13 cellular contexts compared by ENCODE assay signal in the genomic region with DNA sequence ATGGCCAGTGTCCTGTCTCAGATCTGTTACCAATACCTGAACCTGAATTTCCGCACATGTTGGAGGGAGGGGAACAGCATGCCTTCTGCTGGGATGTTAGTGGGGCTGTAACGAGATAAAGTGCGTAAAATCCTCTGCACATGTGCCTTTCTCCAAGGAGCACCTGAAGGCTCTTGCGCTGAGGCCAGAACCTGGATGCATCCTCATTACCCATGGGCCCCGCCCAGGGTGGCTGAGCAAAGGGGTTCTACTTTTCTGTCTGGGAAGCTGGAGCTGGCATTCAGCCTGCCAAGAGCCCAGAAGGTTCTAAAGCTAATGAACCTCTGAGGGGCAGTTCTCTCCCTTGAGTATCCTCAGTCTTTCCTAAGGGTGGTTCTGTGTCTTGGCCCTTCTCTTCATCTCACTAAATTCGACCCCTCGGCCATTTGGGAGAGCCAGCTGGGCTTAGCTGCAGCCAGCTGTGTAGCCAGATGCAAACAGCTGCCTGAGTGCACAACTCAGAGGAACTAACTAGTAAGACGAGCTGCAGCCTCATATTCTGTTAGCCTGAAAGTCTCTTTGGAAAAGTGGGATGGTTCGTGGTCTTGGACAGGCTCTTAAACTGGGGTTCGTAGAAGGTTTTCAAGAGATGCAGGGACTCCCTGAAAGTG. TPM values are rescaled to one million over a fixed set of nuclear protein-coding genes. Genes with fewer than 3 reads are reported as not detected.
DNase-seq lines count a peak whose midpoint lies in the region; ATAC-seq and TF ChIP-seq lines count a peak whose summit lies in the region.
"Had no signal": no experiment of that assay in that cellular context is flagged by ENCODE, and none has a peak within 500 bp of the region (broad histone marks: within the 10 kb centered on the region; RNA-seq: fewer than 3 reads in every experiment).

No MANE protein-coding gene starts in this region.

- H3K9ac ChIP-seq in SK-N-SH (peak overlapping the region; percentile 98), mammary epithelial cell (ENCODE audit: insufficient read depth, low read length) (peak overlapping the region; percentile 86), mesenchymal stem cell (ENCODE audit: low read length) (peak overlapping the region; percentile 62)

- peak overlapping the region; percentile 31 to 85 for H3K18ac ChIP-seq in mesenchymal stem cell (ENCODE audit: low read depth in 1 of 2, low read length in 2 of 2)

- no peaks in the 10 kb centered on the region for H3K9me3 ChIP-seq in SK-N-SH
- no peaks in the 10 kb centered on the region for H3K9me3 ChIP-seq in mammary epithelial cell (replicated peaks; ENCODE audit: insufficient read depth, low read length)
- H3K9me3 ChIP-seq in mesenchymal stem cell (ENCODE audit: control insufficient read depth, low read length): no peaks in the 10 kb centered on the region
- no peaks in the 10 kb centered on the region for H3K9me3 ChIP-seq in thyroid gland

- H2BK5ac ChIP-seq in mesenchymal stem cell (ENCODE audit: low read depth, low read length, poor library complexity, severe bottlenecking): no peak overlapping the region

- H3K4me1 ChIP-seq in SK-N-SH (ENCODE audit: control insufficient read depth in 1 of 2, insufficient read depth in 2 of 2, low read depth in 1 of 2, low read length in 1 of 2) (peaks cover 57 to 67% of the 10 kb centered on the region in 2 experiments), mammary epithelial cell (ENCODE audit: insufficient read depth, low read length) (peaks cover 64% of the 10 kb centered on the region), mesenchymal stem cell (ENCODE audit: control insufficient read depth, insufficient read depth, low read depth, low read length) (peaks cover 61% of the 10 kb centered on the region), thyroid gland (peaks cover 51 to 77% of the 10 kb centered on the region in 2 donors)

- H3K79me2 ChIP-seq in SK-N-SH (ENCODE audit: insufficient read depth) (peaks cover 96% of the 10 kb centered on the region), mammary epithelial cell (ENCODE audit: insufficient read depth, low read length) (peaks cover 79% of the 10 kb centered on the region)

- no peaks in the 10 kb centered on the region for H3K79me1 ChIP-seq in mesenchymal stem cell (replicated peaks; ENCODE audit: low read length, poor library complexity, severe bottlenecking)

- H3K4ac ChIP-seq in mesenchymal stem cell (ENCODE audit: low read depth in 1 of 2, low read length in 2 of 2): peak overlapping the region; percentile 68 to 90

- H3K4me2 ChIP-seq in SK-N-SH (peak overlapping the region; percentile 96), mammary epithelial cell (ENCODE audit: insufficient read depth, low read depth, low read length) (peak overlapping the region; percentile 94), mesenchymal stem cell (ENCODE audit: low read length, poor library complexity, severe bottlenecking) (peak overlapping the region; percentile 86)

- intact Hi-C loops in mammary epithelial cell (cut with micrococcal nuclease): no loop called here
- intact Hi-C loops in thyroid gland (cut with DNase I): no loop called here

- peaks cover 0 to 33% of the 10 kb centered on the region in 2 experiments for H3K36me3 ChIP-seq in SK-N-SH (replicated peaks in 1 of 2; ENCODE audit: control insufficient read depth in 1 of 2, insufficient read depth in 2 of 2, low read length in 1 of 2)
- peaks cover 12% of the 10 kb centered on the region for H3K36me3 ChIP-seq in mammary epithelial cell (ENCODE audit: insufficient read depth, low read length)
- H3K36me3 ChIP-seq in mesenchymal stem cell (ENCODE audit: control insufficient read depth in 1 of 2, insufficient read depth in 2 of 2, low read depth in 1 of 2, low read length in 2 of 2): peaks cover 0 to 25% of the 10 kb centered on the region in 2 experiments
- peaks cover 0 to 5% of the 10 kb centered on the region in 2 donors for H3K36me3 ChIP-seq in thyroid gland

- ATAC-seq in SK-N-SH treated with all-trans-retinoic acid at 6 μM for 48 hours (no peak), HG03196 (IDR thresholded peaks at IDR 0.05; ENCODE audit: unreplicated experiment) (no peak), HG03135 (IDR thresholded peaks at IDR 0.05; ENCODE audit: unreplicated experiment) (no peak)

- TF ChIP-seq EP300 in SK-N-SH (IDR thresholded peaks at IDR 0.05; ENCODE audit: borderline replicate concordance in 1 of 2, low read depth in 1 of 2, low read length in 1 of 2): no peak

- no peak for TF ChIP-seq RAD21 in SK-N-SH (IDR thresholded peaks at IDR 0.05; ENCODE audit: low read length)

- peak overlapping the region; percentile 43 for H2AK5ac ChIP-seq in mesenchymal stem cell (ENCODE audit: low read length, severe bottlenecking)

- H4K20me1 ChIP-seq in SK-N-SH (ENCODE audit: insufficient read depth) (no peaks in the 10 kb centered on the region), mammary epithelial cell (ENCODE audit: insufficient read depth, low read length) (no peaks in the 10 kb centered on the region)

- H3K14ac ChIP-seq in mesenchymal stem cell (ENCODE audit: low read length in 2 of 2): no peak overlapping the region

- 71% methylated on average over 9 of the region's 10 CpGs for WGBS in SK-N-SH (ENCODE audit: low lambda C conversion rate)
- WGBS in mammary epithelial cell (ENCODE audit: low coverage, missing lambda C conversion rate): 21% methylated on average over 9 of the region's 10 CpGs
- 83% methylated on average over 10 of the region's 10 CpGs for WGBS in mesenchymal stem cell
- WGBS in thyroid gland, 2 donors: 81 to 84% methylated on average over 10 of the region's 10 CpGs

- TF ChIP-seq POLR2A in thyroid gland (IDR thresholded peaks at IDR 0.05): no peak

- H4K8ac ChIP-seq in mesenchymal stem cell (ENCODE audit: low read length): no peak overlapping the region

- TF ChIP-seq CTCF in SK-N-SH (IDR thresholded peaks at IDR 0.05): no peak
- no peak for TF ChIP-seq CTCF in mammary epithelial cell (conservative IDR thresholded peaks at IDR 0.05 in 1 of 2, IDR thresholded peaks at IDR 0.05 in 1 of 2; ENCODE audit: extremely low read depth in 1 of 2, insufficient read depth in 1 of 2, low read depth in 1 of 2, low read length in 2 of 2)
- no peak for TF ChIP-seq CTCF in thyroid gland (IDR thresholded peaks at IDR 0.05)

- peak overlapping the region in 1 of 2 experiments; percentile 54 for H3K23ac ChIP-seq in mesenchymal stem cell (ENCODE audit: low read length in 2 of 2)

- H3F3A ChIP-seq in SK-N-SH (replicated peaks; ENCODE audit: insufficient read depth): peaks cover 85% of the 10 kb centered on the region

- H3K27me3 ChIP-seq in SK-N-SH (ENCODE audit: insufficient read depth) (no peaks in the 10 kb centered on the region), mammary epithelial cell (ENCODE audit: insufficient read depth, low read length) (no peaks in the 10 kb centered on the region), mesenchymal stem cell (ENCODE audit: control insufficient read depth in 1 of 2, insufficient read depth in 1 of 2, low read length in 2 of 2) (no peaks in the 10 kb centered on the region), thyroid gland (no peaks in the 10 kb centered on the region)

- peak overlapping the region; percentile 7 to 93 for H2BK12ac ChIP-seq in mesenchymal stem cell (ENCODE audit: low read length in 2 of 2)

- no TSS peak for BruUV-seq in mammary epithelial cell (replicated peaks; lab: Mats Ljungman, UMichigan)

- H3K9me2 ChIP-seq in SK-N-SH: no peaks in the 10 kb centered on the region

- peak overlapping the region; percentile 77 to 100; a peak in 3 of 4 replicates for H3K27ac ChIP-seq in SK-N-SH (ENCODE audit: low read depth in 2 of 2, low read length in 1 of 2)
- H3K27ac ChIP-seq in mammary epithelial cell (ENCODE audit: insufficient read depth, low read depth, low read length): peak overlapping the region; percentile 93
- peak overlapping the region; percentile 90 for H3K27ac ChIP-seq in mesenchymal stem cell (ENCODE audit: low read length, poor library complexity, severe bottlenecking)
- peak overlapping the region; percentile 71 to 99 (median 79) for H3K27ac ChIP-seq in thyroid gland

- CTCF ChIA-PET in SK-N-SH (lab: Yijun Ruan, JAX): interaction anchor here (1.2 to 9.0 kb wide), 6 partner anchors 15 to 239 kb away, joined by 7 to 126 read pairs (median 30); a partner anchor contains a TSS
- CTCF ChIA-PET in mammary epithelial cell (lab: Charles Lee; ENCODE audit: low non-redundant PET): no interaction called here

- dilution Hi-C loops in mammary epithelial cell (cut with HindIII; ENCODE audit: low sequenced_read_pairs): no loop called here

- H3K4me3 ChIP-seq in SK-N-SH (ENCODE audit: low read depth in 2 of 2, low read length in 1 of 2) (peak overlapping the region; percentile 90 to 91; a peak in 3 of 4 replicates), mammary epithelial cell (replicated peaks in 1 of 3; ENCODE audit: insufficient read depth in 1 of 3, low read depth in 2 of 3, low read length in 3 of 3) (peak overlapping the region; percentile 57 to 87 (median 86)), mesenchymal stem cell (ENCODE audit: insufficient read depth in 1 of 2, low read depth in 1 of 2, low read length in 2 of 2) (peak overlapping the region; percentile 28 to 84), thyroid gland (replicated peaks in 1 of 3) (no peak overlapping the region)

- no peak overlapping the region for H2BK15ac ChIP-seq in mesenchymal stem cell (ENCODE audit: low read depth, poor library complexity, severe bottlenecking)

- H4K91ac ChIP-seq in mesenchymal stem cell (ENCODE audit: low read length): peak overlapping the region; percentile 35

- no peak overlapping the region for H2AFZ ChIP-seq in SK-N-SH (ENCODE audit: low read depth)
- no peak overlapping the region for H2AFZ ChIP-seq in mammary epithelial cell (ENCODE audit: low read depth, low read length)
- H2AFZ ChIP-seq in mesenchymal stem cell (ENCODE audit: low read depth, low read length): no peak overlapping the region

- DNase-seq in SK-N-SH: no peak
- DNase-seq in mammary epithelial cell: no peak
- DNase-seq in mesenchymal stem cell: peak; percentile 29
- DNase-seq in thyroid gland: no peak
- DNase-seq in stimulated activated CD4-positive, alpha-beta T cell treated with anti-CD3 and anti-CD28 coated beads, Interleukin-1b, Interleukin-23, amount 100 ng/mL, for 48 hours: no peak
- DNase-seq: 8988T; activated T-cell treated with anti-CD3 and anti-CD28 coated beads, Interleukin-2, amount 50 U/mL, for 24 hours; effector CD4-positive, alpha-beta T cell; NCI-H510A treated with DMSO at 0.1 percent for 48 hours; stimulated activated CD4-positive, alpha-beta T cell treated with anti-CD3 and anti-CD28 coated beads, Interleukin-15, amount 100 ng/mL, for 24 hours had no signal

- POLR2A ChIA-PET in SK-N-SH (lab: Yijun Ruan, JAX): no interaction called here

- in situ Hi-C loops in mammary epithelial cell (cut with MboI; ENCODE audit: low sequenced_read_pairs in 2 of 2): no loop called here

- H2BK120ac ChIP-seq in mesenchymal stem cell (ENCODE audit: low read depth, low read length): no peak overlapping the region

RNA-seq across cellular contexts. Expression of a gene that starts 2.5 kb away (rescaled TPM):
- polyA plus RNA-seq in SK-N-SH (2012; rRNA removed) (543 and 766 TPM in 2 replicates), mammary epithelial cell (1,026 TPM)
- polyA plus RNA-seq in SK-N-SH (2012; cell fraction: cytosol; rRNA removed): 239 and 423 TPM in 2 replicates
- polyA plus RNA-seq in SK-N-SH (2012; cell fraction: nucleus; rRNA removed): 1,445 and 1,576 TPM in 2 replicates
- total RNA-seq in mammary epithelial cell (1,000 to 10,000 TPM; 1,418 to 2,030 TPM), thyroid gland (100 to 1,000 TPM; 145 to 246 (median 172) TPM)
- 2,074 TPM for polyA minus RNA-seq in mammary epithelial cell
- 136 TPM for polyA plus RNA-seq in mesenchymal stem cell (2013, experiment 1 of 2)
- polyA plus RNA-seq in mesenchymal stem cell (2013, experiment 2 of 2): 138 TPM

RNA-seq across cellular contexts. Expression of a gene that starts 36.7 kb away (rescaled TPM):
- polyA plus RNA-seq in SK-N-SH (2012; rRNA removed): 96.1 and 124 TPM in 2 replicates
- polyA plus RNA-seq in SK-N-SH (2012; cell fraction: cytosol; rRNA removed): 41.5 and 62.1 TPM in 2 replicates
- polyA plus RNA-seq in SK-N-SH (2012; cell fraction: nucleus; rRNA removed): 123 and 147 TPM in 2 replicates
- total RNA-seq in mammary epithelial cell: 10 to 100 TPM; 18.2 to 24.8 TPM
- polyA plus RNA-seq in mammary epithelial cell: 7.7 TPM
- 13.5 TPM for polyA minus RNA-seq in mammary epithelial cell
- 43.1 TPM for polyA plus RNA-seq in mesenchymal stem cell (2013, experiment 1 of 2)
- 39.6 TPM for polyA plus RNA-seq in mesenchymal stem cell (2013, experiment 2 of 2)
- total RNA-seq in thyroid gland: 10 to 100 TPM; 42.5 to 79.3 (median 64.5) TPM

Comparison
In these comparisons a context has a peak if more than half of its experiments do, and no peak if none do; other contexts are left out.
1. H3K4me3 ChIP-seq: peak in SK-N-SH (2 of 2), mammary epithelial cell (3 of 3) and mesenchymal stem cell (2 of 2); none in thyroid gland (0 of 3).
2. RNA of a gene that starts 2.5 kb away (total RNA-seq): 1,418 to 2,030 TPM in mammary epithelial cell; 145 to 246 TPM in thyroid gland; every median in the first group is over 4 times any median in the second.
3. Peak in every context shown above with its lines, with median percentiles within 50 percentile points of each other: H3K27ac ChIP-seq, H3K4me2 ChIP-seq and H3K9ac ChIP-seq.